Comparison of ENCODE assay signal across 33 cellular contexts in the genomic region with DNA sequence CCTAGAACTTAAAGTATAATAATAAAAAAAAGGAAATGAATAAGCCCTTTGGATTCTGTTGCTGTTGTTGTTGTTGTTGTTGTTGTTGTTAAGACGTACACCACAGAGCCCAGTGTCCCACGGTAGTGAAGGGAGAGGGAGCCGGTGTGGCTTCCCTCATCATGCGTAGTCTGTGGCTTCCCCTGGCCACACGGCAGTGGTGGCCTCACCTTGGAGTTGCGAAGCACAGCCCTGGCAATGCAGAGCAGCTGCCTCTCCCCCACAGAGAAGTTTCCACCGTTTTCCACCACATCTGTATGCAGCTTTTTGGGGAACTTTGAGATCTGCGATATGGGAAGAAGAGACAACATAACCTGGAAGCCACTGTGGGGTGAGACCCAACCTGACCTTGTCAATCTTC. TPM values are rescaled to one million over a fixed set of nuclear protein-coding genes. Genes with fewer than 3 reads are reported as not detected.
"Had no signal": no experiment of that assay in that cellular context is flagged by ENCODE, and none has a peak within 500 bp of the region (broad histone marks: within the 10 kb centered on the region; RNA-seq: fewer than 3 reads in every experiment).

No MANE protein-coding gene starts in this region.

- H3K27me3 Mint-ChIP-seq: progenitor cell of endocrine pancreas; stimulated activated memory B cell treated with anti-CD40 and anti-IgM and Interleukin-4, amounts not matched to agents 10 μg/mL and 1 μg/mL and 100 μg/mL, for 72 hours had no signal

- ATAC-seq: naive thymus-derived CD8-positive, alpha-beta T cell; pancreas; psoas muscle; right cardiac atrium; right lobe of liver; stimulated activated memory B cell treated with anti-CD40 and anti-IgM and Interleukin-4, amounts not matched to agents 10 μg/mL and 1 μg/mL and 100 μg/mL, for 72 hours; stimulated activated naive CD8-positive, alpha-beta T cell treated with anti-CD3 and anti-CD28 coated beads, Interleukin-15, amount 100 ng/mL, for 72 hours; stimulated activated naive CD8-positive, alpha-beta T cell treated with anti-CD3 and anti-CD28 coated beads, Interleukin-15, Interleukin-2, amounts not matched to agents 100 U/mL and 50 U/mL, for 24 hours had no signal

- H3K4me3 ChIP-seq: pancreas, psoas muscle, right lobe of liver, skin epidermis, suprapubic skin, testis, tibial artery, transverse colon, vagina had no signal

- H3K4me3 Mint-ChIP-seq: naive B cell; naive thymus-derived CD8-positive, alpha-beta T cell; natural killer cell treated with Interleukin-12 subunit alpha and Interleukin-12 subunit beta and Interleukin-15 and Interleukin-18, amount 100 ng/mL, for 72 hours; nephron progenitor cell; neural crest cell; stimulated activated memory B cell treated with anti-CD40 and anti-IgM and Interleukin-4, amounts not matched to agents 10 μg/mL and 1 μg/mL and 100 μg/mL, for 72 hours; stimulated activated naive CD8-positive, alpha-beta T cell treated with anti-CD3 and anti-CD28 coated beads, Interleukin-15, amount 100 ng/mL, for 72 hours; type B pancreatic cell had no signal

- H3K27ac Mint-ChIP-seq: naive B cell; natural killer cell treated with Interleukin-12 subunit alpha and Interleukin-12 subunit beta and Interleukin-15 and Interleukin-18, amount 100 ng/mL, for 72 hours; nephron progenitor cell; progenitor cell of endocrine pancreas; stimulated activated memory B cell treated with anti-CD40 and anti-IgM and Interleukin-4, amounts not matched to agents 10 μg/mL and 1 μg/mL and 100 μg/mL, for 72 hours; stimulated activated naive CD8-positive, alpha-beta T cell treated with anti-CD3 and anti-CD28 coated beads, Interleukin-15, amount 100 ng/mL, for 72 hours; type B pancreatic cell had no signal

- H3K36me3 ChIP-seq: pancreas, right lobe of liver, suprapubic skin, tibial artery, transverse colon, vagina had no signal

- H3K27me3 ChIP-seq: pancreas, right lobe of liver, testis, transverse colon, vagina had no signal

- DNase-seq: naive B cell; naive thymus-derived CD8-positive, alpha-beta T cell; nephron progenitor cell; nucleus accumbens; pancreas; psoas muscle; right cardiac atrium; stimulated activated CD4-positive, alpha-beta T cell treated with anti-CD3 and anti-CD28 coated beads, Interleukin-12 subunit alpha, Interleukin-12 subunit beta, amount 100 ng/mL, for 4 hours; stimulated activated CD4-positive, alpha-beta T cell treated with anti-CD3 and anti-CD28 coated beads, Interleukin-1b, Interleukin-23, amount 100 ng/mL, for 48 hours; stimulated activated CD4-positive, alpha-beta T cell treated with anti-CD3 and anti-CD28 coated beads, Interleukin-4, amount 100 ng/mL, for 1 hour; stimulated activated CD4-positive, alpha-beta T cell treated with anti-CD3 and anti-CD28 coated beads, Interleukin-4, amount 100 ng/mL, for 4 hours; stimulated activated CD8-positive, alpha-beta memory T cell treated with anti-CD3 and anti-CD28 coated beads, Interleukin-4, amount 100 ng/mL, for 48 hours; stimulated activated naive CD4-positive, alpha-beta T cell; stimulated activated naive CD8-positive, alpha-beta T cell treated with anti-CD3 and anti-CD28 coated beads, Interleukin-15, amount 100 ng/mL, for 72 hours; stimulated activated naive CD8-positive, alpha-beta T cell treated with anti-CD3 and anti-CD28 coated beads, Interleukin-15, Interleukin-2, amounts not matched to agents 100 U/mL and 50 U/mL, for 24 hours; substantia nigra; testis; tibial artery; transverse colon had no signal

- H3K9me3 ChIP-seq: pancreas, psoas muscle, right lobe of liver, suprapubic skin, testis, tibial artery, transverse colon, vagina had no signal

- H3K27ac ChIP-seq: pancreas, psoas muscle, right lobe of liver, skin epidermis, suprapubic skin, testis, tibial artery, transverse colon, vagina had no signal

- H3K4me1 ChIP-seq: pancreas, psoas muscle, testis, tibial artery, vagina had no signal

- H3K9me3 Mint-ChIP-seq: naive B cell; naive thymus-derived CD8-positive, alpha-beta T cell; natural killer cell treated with Interleukin-12 subunit alpha and Interleukin-12 subunit beta and Interleukin-15 and Interleukin-18, amount 100 ng/mL, for 72 hours; nephron progenitor cell; neural crest cell; stimulated activated memory B cell treated with anti-CD40 and anti-IgM and Interleukin-4, amounts not matched to agents 10 μg/mL and 1 μg/mL and 100 μg/mL, for 72 hours; stimulated activated naive CD8-positive, alpha-beta T cell treated with anti-CD3 and anti-CD28 coated beads, Interleukin-15, amount 100 ng/mL, for 72 hours; type B pancreatic cell had no signal

- H3K36me3 Mint-ChIP-seq: naive B cell; naive thymus-derived CD8-positive, alpha-beta T cell; natural killer cell treated with Interleukin-12 subunit alpha and Interleukin-12 subunit beta and Interleukin-15 and Interleukin-18, amount 100 ng/mL, for 72 hours; stimulated activated memory B cell treated with anti-CD40 and anti-IgM and Interleukin-4, amounts not matched to agents 10 μg/mL and 1 μg/mL and 100 μg/mL, for 72 hours; type B pancreatic cell had no signal

RNA-seq across cellular contexts. Expression of gene ABCC12, which starts 14.1 kb away (rescaled TPM):
- total RNA-seq: myocyte; naive thymus-derived CD8-positive, alpha-beta T cell; natural killer cell treated with Interleukin-12 subunit alpha and Interleukin-12 subunit beta and Interleukin-15 and Interleukin-18, amount 100 ng/mL, for 72 hours; omental fat pad; osteocyte; pancreas; renal cortical epithelial cell; right cardiac atrium; suprapubic skin; transverse colon; ureter; vagina had no signal
- polyA plus RNA-seq: naive thymus-derived CD8-positive, alpha-beta T cell; pancreas; right cardiac atrium had no signal
